ENCODE assay signal across 10 cellular contexts in genomic region chr11:13465909-13466371, GRCh38. TPM values are rescaled to one million over a fixed set of nuclear protein-coding genes. Genes with fewer than 3 reads are reported as not detected.
A peak's percentile ranks its signal among the peaks of the same experiment; 100 is the strongest.
DNase-seq lines count a peak whose midpoint lies in the region; ATAC-seq and TF ChIP-seq lines count a peak whose summit lies in the region.
"Had no signal": no experiment of that assay in that cellular context is flagged by ENCODE, and none has a peak within 500 bp of the region (broad histone marks: within the 10 kb centered on the region; RNA-seq: fewer than 3 reads in every experiment).

No MANE protein-coding gene starts in this region.

- TF ChIP-seq CTCF in AG10803 (conservative IDR thresholded peaks at IDR 0.05; ENCODE audit: low read length) (peak; percentile 76), GM12875 (IDR thresholded peaks at IDR 0.05; ENCODE audit: borderline replicate concordance, insufficient read depth, low read depth, low read length) (peak; percentile 35; the same call in 1 of the 2 replicates), endodermal cell (conservative IDR thresholded peaks at IDR 0.05) (peak; percentile 75)

- peak; percentile 53 for DNase-seq in AG10803 (ENCODE audit: low read depth)
- DNase-seq in NCI-H82 treated with DMSO at 0.1 percent for 48 hours (lab: John Stamatoyannopoulos, UW; ENCODE audit: unreplicated experiment), result peak; percentile 28
- DNase-seq in endodermal cell, result no peak
- DNase-seq in pons (ENCODE audit: low spot score), result peak; percentile 59
- DNase-seq in activated naive CD4-positive, alpha-beta T cell treated with anti-CD3 and anti-CD28 coated beads, Interleukin-2, amount 10 ng/mL, durations not matched to agents 7 days and 5 days, result no peak
- DNase-seq in effector CD8-positive, alpha-beta T cell (lab: John Stamatoyannopoulos, UW), result no peak

- peaks cover 7% of the 10 kb centered on the region for H3K4me1 ChIP-seq in endodermal cell (ENCODE audit: control insufficient read depth, insufficient read depth, low read length)

- peaks cover 16% of the 10 kb centered on the region for H3K4me1 Mint-ChIP-seq in endodermal cell
- peaks cover 30% of the 10 kb centered on the region for H3K4me1 Mint-ChIP-seq in activated naive CD4-positive, alpha-beta T cell treated with anti-CD3 and anti-CD28 coated beads, Interleukin-2, amount 10 ng/mL, durations not matched to agents 7 days and 5 days

- H3K27me3 Mint-ChIP-seq in endodermal cell (ENCODE audit: insufficient read depth), result no peaks in the 10 kb centered on the region
- peaks cover 28% of the 10 kb centered on the region for H3K27me3 Mint-ChIP-seq in activated naive CD4-positive, alpha-beta T cell treated with anti-CD3 and anti-CD28 coated beads, Interleukin-2, amount 10 ng/mL, durations not matched to agents 7 days and 5 days

- ATAC-seq in GM19351 (IDR thresholded peaks at IDR 0.05; ENCODE audit: unreplicated experiment), result no peak

- no peaks in the 10 kb centered on the region for H3K27me3 ChIP-seq in endodermal cell (ENCODE audit: control insufficient read depth, insufficient read depth, low read length, poor library complexity, severe bottlenecking)

- no peak overlapping the region for H3K27ac Mint-ChIP-seq in endodermal cell
- H3K27ac Mint-ChIP-seq in activated naive CD4-positive, alpha-beta T cell treated with anti-CD3 and anti-CD28 coated beads, Interleukin-2, amount 10 ng/mL, durations not matched to agents 7 days and 5 days, result no peak overlapping the region

- H3K27ac ChIP-seq in endodermal cell (ENCODE audit: low read depth, low read length), result no peak overlapping the region
- H3K27ac ChIP-seq: epithelial cell of prostate had no signal

- CTCF ChIA-PET in activated naive CD4-positive, alpha-beta T cell treated with anti-CD3 and anti-CD28 coated beads, Interleukin-2, amount 10 ng/mL, durations not matched to agents 7 days and 5 days (lab: Charles Lee), result interaction anchor here (0.6 to 2.1 kb wide), 9 partner anchors 11 to 256 kb away, joined by 3 to 7 read pairs (median 3); no protein-coding TSS in a partner anchor

- no peaks in the 10 kb centered on the region for H3K36me3 Mint-ChIP-seq in endodermal cell (ENCODE audit: low read depth)
- peaks cover 1% of the 10 kb centered on the region for H3K36me3 Mint-ChIP-seq in activated naive CD4-positive, alpha-beta T cell treated with anti-CD3 and anti-CD28 coated beads, Interleukin-2, amount 10 ng/mL, durations not matched to agents 7 days and 5 days

- H3K4me3 ChIP-seq in AG10803 (ENCODE audit: low read length), result no peak overlapping the region
- no peak overlapping the region for H3K4me3 ChIP-seq in GM12875 (ENCODE audit: low read depth, low read length)
- H3K4me3 ChIP-seq in endodermal cell (ENCODE audit: low read length), result no peak overlapping the region

- no peak overlapping the region for H3K4me3 Mint-ChIP-seq in endodermal cell
- H3K4me3 Mint-ChIP-seq in activated naive CD4-positive, alpha-beta T cell treated with anti-CD3 and anti-CD28 coated beads, Interleukin-2, amount 10 ng/mL, durations not matched to agents 7 days and 5 days, result no peak overlapping the region

- H3K9me3 Mint-ChIP-seq in endodermal cell, result peaks cover 4% of the 10 kb centered on the region
- no peaks in the 10 kb centered on the region for H3K9me3 Mint-ChIP-seq in activated naive CD4-positive, alpha-beta T cell treated with anti-CD3 and anti-CD28 coated beads, Interleukin-2, amount 10 ng/mL, durations not matched to agents 7 days and 5 days

- 20 to 33% methylated on average over 1 to 6 of the region's 6 CpGs for WGBS in endodermal cell (ENCODE audit: insufficient coverage in 1 of 2, insufficient read length in 1 of 2), 2 experiments

- no peak overlapping the region for H3K9ac ChIP-seq in endodermal cell (ENCODE audit: extremely low read depth, low read length, poor library complexity, severe bottlenecking)

- peaks cover 6% of the 10 kb centered on the region for H3K9me3 ChIP-seq in endodermal cell (ENCODE audit: control insufficient read depth, low read length)

- H3K36me3 ChIP-seq in endodermal cell (ENCODE audit: control insufficient read depth, insufficient read depth, low read length), result no peaks in the 10 kb centered on the region

RNA-seq across cellular contexts. Expression of gene BTBD10, which starts 2.9 kb away (rescaled TPM):
- 10 to 100 TPM; 30.0 to 30.8 TPM for total RNA-seq in endodermal cell
- 36.1 TPM for polyA plus RNA-seq in endodermal cell (2013, experiment 1 of 2)
- 33.9 TPM for polyA plus RNA-seq in endodermal cell (2013, experiment 2 of 2)

RNA-seq across cellular contexts. Expression of gene PTH, which starts 29.9 kb away (rescaled TPM):
- total RNA-seq in endodermal cell, result not detected
- polyA plus RNA-seq in endodermal cell (2013, experiment 1 of 2), result not detected
- polyA plus RNA-seq in endodermal cell (2013, experiment 2 of 2), result not detected
- total RNA-seq: subcutaneous adipose tissue had no signal

Comparison
In these comparisons a context has a peak if more than half of its experiments do, and no peak if none do; other contexts are left out.
1. DNase-seq: peak in AG10803 (single experiment), NCI-H82 treated with DMSO at 0.1 percent for 48 hours (single experiment) and pons (single experiment); none in endodermal cell (single experiment), activated naive CD4-positive, alpha-beta T cell treated with anti-CD3 and anti-CD28 coated beads, Interleukin-2, amount 10 ng/mL, durations not matched to agents 7 days and 5 days (single experiment) and effector CD8-positive, alpha-beta T cell (single experiment).
2. Peak in every context shown above with its lines, with median percentiles within 50 percentile points of each other: CTCF ChIP-seq.